In genomic region chr16:4616047-4616811, GRCh38 we compare ENCODE assay signal across 8 cellular contexts. TPM values are rescaled to one million over a fixed set of nuclear protein-coding genes. Genes with fewer than 3 reads are reported as not detected.
DNase-seq lines count a peak whose midpoint lies in the region; ATAC-seq and TF ChIP-seq lines count a peak whose summit lies in the region.

No MANE protein-coding gene starts in this region.

- H3K27ac ChIP-seq in CD4-positive, alpha-beta T cell (ENCODE audit: low read depth, low read length) = peak overlapping the region; percentile 90
- H3K27ac ChIP-seq in duodenal mucosa (ENCODE audit: low read depth, low read length) = peak overlapping the region; percentile 96

- peak; percentile 89 for ATAC-seq in CD4-positive, alpha-beta T cell (ENCODE audit: poor library complexity)
- peak; percentile 75 for ATAC-seq in GM19397 (IDR thresholded peaks at IDR 0.05; ENCODE audit: unreplicated experiment)
- peak; percentile 76 for ATAC-seq in HG03571 (IDR thresholded peaks at IDR 0.05; ENCODE audit: unreplicated experiment)

- H3K9ac ChIP-seq in duodenal mucosa (ENCODE audit: low read depth in 1 of 2, low read length in 2 of 2) = peak overlapping the region; percentile 83 to 97

- 0 to 2% methylated on average over 34 to 54 of the region's 57 CpGs for WGBS in lower leg skin, 2 donors

- no peak for TF ChIP-seq POLR2A in lower leg skin (IDR thresholded peaks at IDR 0.05)

- H3K9me3 Mint-ChIP-seq in CD4-positive, alpha-beta T cell = no peaks in the 10 kb centered on the region
- no peaks in the 10 kb centered on the region for H3K9me3 Mint-ChIP-seq in activated CD4-positive, alpha-beta memory T cell treated with anti-CD3 and anti-CD28 coated beads for 36 hours

- H3K27me3 Mint-ChIP-seq in CD4-positive, alpha-beta T cell = no peaks in the 10 kb centered on the region
- no peaks in the 10 kb centered on the region for H3K27me3 Mint-ChIP-seq in activated CD4-positive, alpha-beta memory T cell treated with anti-CD3 and anti-CD28 coated beads for 36 hours

- no peaks in the 10 kb centered on the region for H3K36me3 ChIP-seq in duodenal mucosa (ENCODE audit: control insufficient read depth in 1 of 2, insufficient read depth in 2 of 2, low read length in 2 of 2)

- peak; percentile 97 to 99 (median 98) for DNase-seq in CD4-positive, alpha-beta T cell
- DNase-seq in NCI-H774 (lab: John Stamatoyannopoulos, UW) = peak; percentile 99
- DNase-seq in activated CD4-positive, alpha-beta memory T cell treated with anti-CD3 and anti-CD28 coated beads for 36 hours = peak; percentile 100
- DNase-seq in lower leg skin (ENCODE audit: low spot score in 2 of 2) = peak; percentile 100
- peak; percentile 99 for DNase-seq in stimulated activated CD4-positive, alpha-beta T cell treated with anti-CD3 and anti-CD28 coated beads, Interleukin-4, amount 100 ng/mL, for 48 hours (ENCODE audit: low read depth in 2 of 2)

- no peaks in the 10 kb centered on the region for H3K9me3 ChIP-seq in CD4-positive, alpha-beta T cell (ENCODE audit: control insufficient read depth, low read length)
- H3K9me3 ChIP-seq in duodenal mucosa (ENCODE audit: control insufficient read depth in 1 of 2, low read length in 2 of 2) = no peaks in the 10 kb centered on the region

- POLR2A ChIA-PET in CD4-positive, alpha-beta T cell (lab: Charles Lee) = interaction anchor here (0.8 to 4.9 kb wide), 26 partner anchors 8 to 482 kb away, joined by 3 to 54 read pairs (median 5); partner anchors contain the start of genes ANKS3, CORO7, DNAAF8 and GLYR1
- POLR2A ChIA-PET in activated CD4-positive, alpha-beta memory T cell treated with anti-CD3 and anti-CD28 coated beads for 36 hours (lab: Charles Lee) = interaction anchor here (1.6 to 1.9 kb wide), 2 partner anchors 9 to 78 kb away, joined by 4 to 18 read pairs; partner anchors contain the start of genes CDIP1 and MGRN1

- H3K27ac Mint-ChIP-seq in CD4-positive, alpha-beta T cell = peak overlapping the region; percentile 98
- H3K27ac Mint-ChIP-seq in activated CD4-positive, alpha-beta memory T cell treated with anti-CD3 and anti-CD28 coated beads for 36 hours = peak overlapping the region; percentile 95

- CTCF ChIA-PET in CD4-positive, alpha-beta T cell (lab: Charles Lee) = interaction anchor here (1.1 to 3.1 kb wide), 7 partner anchors 9 to 231 kb away, joined by 3 to 28 read pairs (median 4); partner anchors contain the start of genes ANKS3, DNAAF8, GLYR1 and HMOX2
- CTCF ChIA-PET in activated CD4-positive, alpha-beta memory T cell treated with anti-CD3 and anti-CD28 coated beads for 36 hours (lab: Charles Lee) = interaction anchor here (0.9 to 4.5 kb wide), 12 partner anchors 9 to 362 kb away, joined by 3 to 50 read pairs (median 4); partner anchors contain the start of genes ANKS3, DNAAF8, HMOX2 and MGRN1

- intact Hi-C loops in CD4-positive, alpha-beta T cell (cut with DNase I, micrococcal nuclease) = loop anchor here (1.0 to 10.0 kb wide), 10 partner anchors 8 to 1481 kb away; partner anchors contain the start of genes CDIP1 (in 1 of the 2), CORO7 (in 1 of the 2), DNAJA3 (in 1 of the 2) and GLYR1 (in 1 of the 2)
- intact Hi-C loops in activated CD4-positive, alpha-beta memory T cell treated with anti-CD3 and anti-CD28 coated beads for 36 hours (cut with micrococcal nuclease) = loop anchor here (1.0 to 10.0 kb wide), 8 partner anchors 8 to 481 kb away; partner anchors contain the start of genes CDIP1, CORO7, EEF2KMT and HMOX2
- intact Hi-C loops in lower leg skin (cut with DNase I; ENCODE audit: low total_unique reads) = no loop called here

- peaks cover 9% of the 10 kb centered on the region for H3K36me3 Mint-ChIP-seq in CD4-positive, alpha-beta T cell (ENCODE audit: low read depth)
- H3K36me3 Mint-ChIP-seq in activated CD4-positive, alpha-beta memory T cell treated with anti-CD3 and anti-CD28 coated beads for 36 hours = no peaks in the 10 kb centered on the region

- peak; percentile 65 for TF ChIP-seq CTCF in CD4-positive, alpha-beta T cell (IDR thresholded peaks at IDR 0.05)
- TF ChIP-seq CTCF in lower leg skin (IDR thresholded peaks at IDR 0.05) = no peak

- H3K4me3 ChIP-seq in duodenal mucosa (ENCODE audit: low read depth in 1 of 2, low read length in 2 of 2) (peak overlapping the region; percentile 61 to 73), lower leg skin (ENCODE audit: low read depth, poor library complexity, severe bottlenecking) (peak overlapping the region; percentile 38)

- H3K4me3 Mint-ChIP-seq in CD4-positive, alpha-beta T cell = peak overlapping the region; percentile 99
- H3K4me3 Mint-ChIP-seq in activated CD4-positive, alpha-beta memory T cell treated with anti-CD3 and anti-CD28 coated beads for 36 hours = peak overlapping the region; percentile 88

- peaks cover 26% of the 10 kb centered on the region for H3K4me1 Mint-ChIP-seq in CD4-positive, alpha-beta T cell (ENCODE audit: low read depth)
- peaks cover 23% of the 10 kb centered on the region for H3K4me1 Mint-ChIP-seq in activated CD4-positive, alpha-beta memory T cell treated with anti-CD3 and anti-CD28 coated beads for 36 hours (ENCODE audit: low read depth)

- peaks cover 35 to 48% of the 10 kb centered on the region in 2 donors for H3K4me1 ChIP-seq in duodenal mucosa (ENCODE audit: control insufficient read depth in 1 of 2, insufficient read depth in 2 of 2, low read length in 2 of 2)

- H3K27me3 ChIP-seq in CD4-positive, alpha-beta T cell (ENCODE audit: control insufficient read depth, insufficient read depth, low read length) = no peaks in the 10 kb centered on the region
- H3K27me3 ChIP-seq in duodenal mucosa (ENCODE audit: control insufficient read depth in 1 of 2, insufficient read depth in 2 of 2, low read length in 2 of 2) = no peaks in the 10 kb centered on the region

RNA-seq across cellular contexts. Expression of gene UBALD1, which starts 1.5 kb away (rescaled TPM):
- total RNA-seq in CD4-positive, alpha-beta T cell = 10 to 100 TPM; 17.5 to 19.3 TPM
- 10 to 100 TPM; 13.4 to 13.5 TPM for total RNA-seq in activated CD4-positive, alpha-beta memory T cell treated with anti-CD3 and anti-CD28 coated beads for 36 hours
- total RNA-seq in lower leg skin = 10 to 100 TPM in 3 of 4 donors, 1 to 10 TPM in 1; 9.8 to 14.9 (median 14.3) TPM

RNA-seq across cellular contexts. Expression of gene MGRN1, which starts 8.4 kb away (rescaled TPM):
- 10 to 100 TPM; 45.9 to 48.6 TPM for total RNA-seq in CD4-positive, alpha-beta T cell
- 10 to 100 TPM; 72.7 to 73.2 TPM for total RNA-seq in activated CD4-positive, alpha-beta memory T cell treated with anti-CD3 and anti-CD28 coated beads for 36 hours
- total RNA-seq in lower leg skin = 10 to 100 TPM; 35.3 to 53.4 (median 40.1) TPM

Comparison
In these comparisons a context has a peak if more than half of its experiments do, and no peak if none do; other contexts are left out.
1. Peak in every context shown above with its lines: DNase-seq, ATAC-seq, H3K4me3 ChIP-seq and H3K27ac ChIP-seq.